ENCODE assay signal across 34 cellular contexts in the genomic region with DNA sequence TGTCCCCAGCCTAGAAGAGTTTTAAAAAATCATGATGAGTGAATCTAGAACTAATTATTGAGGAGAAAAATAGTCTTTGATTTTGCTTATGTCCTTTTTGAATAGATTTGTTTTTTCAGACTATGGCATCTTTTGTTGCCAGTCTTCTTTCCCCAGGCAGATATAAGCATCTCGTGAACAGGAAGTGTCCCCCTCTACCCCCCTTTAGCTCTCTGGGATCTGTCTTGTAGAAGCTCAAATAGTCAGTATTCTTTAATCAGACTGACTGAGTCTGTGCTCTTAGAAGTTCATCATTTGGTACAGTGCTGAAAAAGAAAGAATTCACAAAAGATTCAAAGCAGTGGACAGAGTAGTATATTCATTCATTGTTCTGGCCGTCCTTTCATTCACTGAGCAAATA.
"Had no signal": no experiment of that assay in that cellular context is flagged by ENCODE, and none has a peak within 500 bp of the region (broad histone marks: within the 10 kb centered on the region; RNA-seq: fewer than 3 reads in every experiment).

No MANE protein-coding gene starts in this region.

- H3K36me3 ChIP-seq: adrenal gland, brain microvascular endothelial cell, breast epithelium had no signal

- H3K27ac ChIP-seq: adrenal gland, body of pancreas, brain microvascular endothelial cell, breast epithelium, VCaP had no signal

- ATAC-seq: activated CD8-positive, alpha-beta T cell treated with anti-CD3 and anti-CD28 coated beads for 36 hours; activated naive CD4-positive, alpha-beta T cell treated with anti-CD3 and anti-CD28 coated beads, Interleukin-2, amount 50 U/mL, for 72 hours; activated T-cell treated with anti-CD3 and anti-CD28 coated beads, Interleukin-2, amount 50 U/mL, for 4 hours; activated T-cell treated with anti-CD3 and anti-CD28 coated beads, Interleukin-2, amount 50 U/mL, for 72 hours; activated T-helper 17 cell treated with anti-CD3 and anti-CD28 coated beads, Interleukin-2, amount 50 U/mL, for 72 hours; body of pancreas had no signal

- H3K9me3 ChIP-seq: adrenal gland, body of pancreas, breast epithelium had no signal

- H3K9me3 Mint-ChIP-seq: activated B cell treated with CpG ODN at 0.5 μM for 24 hours; activated CD4-positive, alpha-beta memory T cell treated with anti-CD3 and anti-CD28 coated beads for 36 hours; activated CD4-positive, alpha-beta T cell treated with anti-CD3 and anti-CD28 coated beads, Interleukin-2, amount 10 ng/mL, durations not matched to agents 24 days and 14 days; activated CD8-positive, alpha-beta T cell treated with anti-CD3 and anti-CD28 coated beads for 36 hours; activated naive CD4-positive, alpha-beta T cell treated with anti-CD3 and anti-CD28 coated beads for 36 hours; activated naive CD4-positive, alpha-beta T cell treated with anti-CD3 and anti-CD28 coated beads, Interleukin-2, amount 50 U/mL, for 72 hours; activated naive CD8-positive, alpha-beta T cell treated with anti-CD3 and anti-CD28 coated beads for 36 hours; activated T-cell treated with anti-CD3 and anti-CD28 coated beads, Interleukin-2, amount 50 U/mL, for 4 hours; activated T-cell treated with anti-CD3 and anti-CD28 coated beads, Interleukin-2, amount 50 U/mL, for 72 hours; activated T-helper 1 cell treated with anti-CD3 and anti-CD28 coated beads, Interleukin-12 subunit alpha, Interleukin-12 subunit beta, Interleukin-2, Interleukin-4 antibody, amounts not matched to agents 30 ng/mL and 10 ng/mL and 1 ng/mL, durations not matched to agents 14 hours and 24 hours and 36 hours; activated T-helper 17 cell treated with anti-CD3 and anti-CD28 coated beads, Interleukin-2, amount 50 U/mL, for 72 hours; T-helper 1 cell treated with Interleukin-12 subunit alpha and Interleukin-12 subunit beta and Interleukin-4 antibody, amounts not matched to agents 30 μg/mL and 1 μg/mL, for 36 hours; T-helper 2 cell treated with Interferon-gamma antibody and Interleukin-4, amounts not matched to agents 5 μg/mL and 100 μg/mL, for 36 hours had no signal

- H3K36me3 Mint-ChIP-seq: activated naive CD4-positive, alpha-beta T cell treated with anti-CD3 and anti-CD28 coated beads, Interleukin-2, amount 50 U/mL, for 72 hours had no signal

- H3K4me1 ChIP-seq: adrenal gland, body of pancreas, breast epithelium had no signal

- DNase-seq: activated B cell treated with CpG ODN at 0.5 μM for 24 hours; activated CD4-positive, alpha-beta memory T cell treated with anti-CD3 and anti-CD28 coated beads for 36 hours; activated CD4-positive, alpha-beta T cell treated with anti-CD3 and anti-CD28 coated beads for 4 hours; activated CD4-positive, alpha-beta T cell treated with anti-CD3 and anti-CD28 coated beads, Interleukin-2, amount 10 ng/mL, durations not matched to agents 24 days and 14 days; activated CD4-positive, alpha-beta T cell treated with anti-CD3 and anti-CD28 coated beads, Interleukin-2, amount 50 U/mL, for 1 hour; activated CD4-positive, alpha-beta T cell treated with anti-CD3 and anti-CD28 coated beads, Interleukin-2, amount 50 U/mL, for 4 hours; activated CD4-positive, CD25-positive, alpha-beta regulatory T cell treated with anti-CD3 and anti-CD28 coated beads, Interleukin-2, amount 50 U/mL, for 72 hours; activated CD8-positive, alpha-beta memory T cell treated with anti-CD3 and anti-CD28 coated beads, Interleukin-2, amount 50 U/mL, for 4 hours; activated CD8-positive, alpha-beta T cell treated with anti-CD3 and anti-CD28 coated beads for 36 hours; activated effector memory CD4-positive, alpha-beta T cell treated with anti-CD3 and anti-CD28 coated beads, Interleukin-2, amount 50 U/mL, for 16 hours; activated gamma-delta T cell treated with Interleukin-2 at 50 U/mL for 16 hours; activated naive CD4-positive, alpha-beta T cell treated with anti-CD3 and anti-CD28 coated beads for 36 hours; activated naive CD4-positive, alpha-beta T cell treated with anti-CD3 and anti-CD28 coated beads, Interleukin-2, amount 50 U/mL, for 16 hours; activated naive CD8-positive, alpha-beta T cell treated with anti-CD3 and anti-CD28 coated beads for 36 hours; activated T-cell treated with anti-CD3 and anti-CD28 coated beads for 4 hours; activated T-cell treated with anti-CD3 and anti-CD28 coated beads, Interleukin-2, amount 50 U/mL, for 1 hour; activated T-cell treated with anti-CD3 and anti-CD28 coated beads, Interleukin-2, amount 50 U/mL, for 4 hours; activated T-cell treated with anti-CD3 and anti-CD28 coated beads, Interleukin-2, amount 50 U/mL, for 72 hours; adrenal gland; amniotic stem cell; aorta; body of pancreas; brain microvascular endothelial cell; central memory CD4-positive, alpha-beta T cell; T-helper 1 cell; T-helper 2 cell; T-helper 9 cell had no signal

- H3K4me3 Mint-ChIP-seq: activated B cell treated with CpG ODN at 0.5 μM for 24 hours; activated CD4-positive, alpha-beta memory T cell treated with anti-CD3 and anti-CD28 coated beads for 36 hours; activated CD4-positive, alpha-beta T cell treated with anti-CD3 and anti-CD28 coated beads, Interleukin-2, amount 10 ng/mL, durations not matched to agents 24 days and 14 days; activated CD8-positive, alpha-beta T cell treated with anti-CD3 and anti-CD28 coated beads for 36 hours; activated naive CD4-positive, alpha-beta T cell treated with anti-CD3 and anti-CD28 coated beads for 36 hours; activated naive CD8-positive, alpha-beta T cell treated with anti-CD3 and anti-CD28 coated beads for 36 hours; activated T-cell treated with anti-CD3 and anti-CD28 coated beads, Interleukin-2, amount 50 U/mL, for 4 hours; activated T-cell treated with anti-CD3 and anti-CD28 coated beads, Interleukin-2, amount 50 U/mL, for 72 hours; activated T-helper 1 cell treated with anti-CD3 and anti-CD28 coated beads, Interleukin-12 subunit alpha, Interleukin-12 subunit beta, Interleukin-2, Interleukin-4 antibody, amounts not matched to agents 30 ng/mL and 10 ng/mL and 1 ng/mL, durations not matched to agents 14 hours and 24 hours and 36 hours; activated T-helper 17 cell treated with anti-CD3 and anti-CD28 coated beads, Interleukin-2, amount 50 U/mL, for 72 hours; T-helper 1 cell treated with Interleukin-12 subunit alpha and Interleukin-12 subunit beta and Interleukin-4 antibody, amounts not matched to agents 30 μg/mL and 1 μg/mL, for 36 hours; T-helper 2 cell treated with Interferon-gamma antibody and Interleukin-4, amounts not matched to agents 5 μg/mL and 100 μg/mL, for 36 hours had no signal

- H3K27me3 Mint-ChIP-seq: activated B cell treated with CpG ODN at 0.5 μM for 24 hours; activated CD4-positive, alpha-beta memory T cell treated with anti-CD3 and anti-CD28 coated beads for 36 hours; activated CD4-positive, alpha-beta T cell treated with anti-CD3 and anti-CD28 coated beads, Interleukin-2, amount 10 ng/mL, durations not matched to agents 24 days and 14 days; activated CD8-positive, alpha-beta T cell treated with anti-CD3 and anti-CD28 coated beads for 36 hours; activated naive CD8-positive, alpha-beta T cell treated with anti-CD3 and anti-CD28 coated beads for 36 hours; activated T-helper 17 cell treated with anti-CD3 and anti-CD28 coated beads, Interleukin-2, amount 50 U/mL, for 72 hours had no signal

- H3K4me3 ChIP-seq: adrenal gland, body of pancreas, breast epithelium had no signal

- H3K27ac Mint-ChIP-seq: activated B cell treated with CpG ODN at 0.5 μM for 24 hours; activated CD4-positive, alpha-beta memory T cell treated with anti-CD3 and anti-CD28 coated beads for 36 hours; activated CD4-positive, alpha-beta T cell treated with anti-CD3 and anti-CD28 coated beads, Interleukin-2, amount 10 ng/mL, durations not matched to agents 24 days and 14 days; activated CD8-positive, alpha-beta T cell treated with anti-CD3 and anti-CD28 coated beads for 36 hours; activated naive CD4-positive, alpha-beta T cell treated with anti-CD3 and anti-CD28 coated beads for 36 hours; activated naive CD8-positive, alpha-beta T cell treated with anti-CD3 and anti-CD28 coated beads for 36 hours; activated T-cell treated with anti-CD3 and anti-CD28 coated beads, Interleukin-2, amount 50 U/mL, for 72 hours; activated T-helper 1 cell treated with anti-CD3 and anti-CD28 coated beads, Interleukin-12 subunit alpha, Interleukin-12 subunit beta, Interleukin-2, Interleukin-4 antibody, amounts not matched to agents 30 ng/mL and 10 ng/mL and 1 ng/mL, durations not matched to agents 14 hours and 24 hours and 36 hours; activated T-helper 17 cell treated with anti-CD3 and anti-CD28 coated beads, Interleukin-2, amount 50 U/mL, for 72 hours; T-helper 1 cell treated with Interleukin-12 subunit alpha and Interleukin-12 subunit beta and Interleukin-4 antibody, amounts not matched to agents 30 μg/mL and 1 μg/mL, for 36 hours; T-helper 2 cell treated with Interferon-gamma antibody and Interleukin-4, amounts not matched to agents 5 μg/mL and 100 μg/mL, for 36 hours had no signal

- H3K27me3 ChIP-seq: adrenal gland, body of pancreas, brain microvascular endothelial cell, breast epithelium had no signal
